Comparison of ENCODE assay signal across 1 cellular context in genomic region chr6:166387098-166387497, GRCh38.
TF ChIP-seq lines count a peak whose summit lies in the region.

No MANE protein-coding gene starts in this region.

TF ChIP-seq in HepG2, 621 proteins besides CTCF, POLR2A, EP300 and RAD21:
- TF ChIP-seq HNRNPUL1 (IDR thresholded peaks at IDR 0.05; ENCODE audit: low read depth, low read length) (0 out of 2 replicates have a peak, but pooled peaks have one; percentile 5), ZBTB38 (CRISPR knock-in tag; IDR thresholded peaks at IDR 0.05) (peak; percentile 91)
